In genomic region chr11:67561971-67562560, GRCh38 we compare ENCODE assay signal across 9 cellular contexts. TPM values are rescaled to one million over a fixed set of nuclear protein-coding genes. Genes with fewer than 3 reads are reported as not detected.
DNase-seq lines count a peak whose midpoint lies in the region; ATAC-seq lines count a peak whose summit lies in the region.
"Had no signal": no experiment of that assay in that cellular context is flagged by ENCODE, and none has a peak within 500 bp of the region (broad histone marks: within the 10 kb centered on the region; RNA-seq: fewer than 3 reads in every experiment).

No MANE protein-coding gene starts in this region.

- H2BK12ac ChIP-seq in neuronal stem cell (ENCODE audit: low read length): no peak overlapping the region

- H3K4me2 ChIP-seq in neuronal stem cell (ENCODE audit: insufficient read depth, low read length, poor library complexity, severe bottlenecking): no peak overlapping the region
- H3K4me2 ChIP-seq: neural progenitor cell had no signal

- no peak overlapping the region for H2AK5ac ChIP-seq in neuronal stem cell (ENCODE audit: low read depth, low read length)

- peak; percentile 40 for DNase-seq in H4 (ENCODE audit: low spot score)
- peak; percentile 96 to 97 for DNase-seq in NCI-H526 (lab: John Stamatoyannopoulos, UW)
- no peak for DNase-seq in neuronal stem cell (ENCODE audit: low spot score)
- no peak for DNase-seq in T-helper 1 cell
- no peak for DNase-seq in substantia nigra (lab: John Stamatoyannopoulos, UW)
- no peak for DNase-seq in SIG-M5 treated with dmso at 0.1 percent for 504 hours (lab: John Stamatoyannopoulos, UW; ENCODE audit: unreplicated experiment)
- DNase-seq: foreskin melanocyte had no signal

- H2BK5ac ChIP-seq in neuronal stem cell (ENCODE audit: low read length): no peak overlapping the region

- no peak overlapping the region for H3K9ac ChIP-seq in neuronal stem cell (ENCODE audit: low read depth, low read length, poor library complexity)

- peak overlapping the region; percentile 40 for H2AFZ ChIP-seq in neuronal stem cell (ENCODE audit: low read length)
- H2AFZ ChIP-seq: neural progenitor cell had no signal

- H3K18ac ChIP-seq in neuronal stem cell (ENCODE audit: low read length): no peak overlapping the region

- H4K91ac ChIP-seq in neuronal stem cell (ENCODE audit: low read depth, low read length, poor library complexity): no peak overlapping the region

- ATAC-seq in GM18858 (IDR thresholded peaks at IDR 0.05; ENCODE audit: unreplicated experiment): peak; percentile 51

- H3K27me3 ChIP-seq in neuronal stem cell (ENCODE audit: control insufficient read depth in 3 of 3, insufficient read depth in 3 of 3, low read depth in 1 of 3, low read length in 3 of 3): peaks cover 0 to 3% (median 0%) of the 10 kb centered on the region in 3 experiments
- H3K27me3 ChIP-seq: neural progenitor cell had no signal

- no peak overlapping the region for H3K4me3 ChIP-seq in neuronal stem cell (ENCODE audit: low read length in 2 of 2)
- H3K4me3 ChIP-seq: neural progenitor cell had no signal

- no peaks in the 10 kb centered on the region for H3K79me1 ChIP-seq in neuronal stem cell (ENCODE audit: low read depth, low read length)

- no peak overlapping the region for H3K27ac ChIP-seq in neuronal stem cell (replicated peaks; ENCODE audit: low read length)
- H3K27ac ChIP-seq in substantia nigra (ENCODE audit: low read depth, low read length, poor library complexity, severe bottlenecking): no peak overlapping the region
- H3K27ac ChIP-seq: neural progenitor cell had no signal

- H3K23ac ChIP-seq in neuronal stem cell (ENCODE audit: low read depth, low read length, poor library complexity): no peak overlapping the region

- no peak overlapping the region for H4K8ac ChIP-seq in neuronal stem cell (ENCODE audit: low read depth, low read length)

- H3K14ac ChIP-seq in neuronal stem cell (ENCODE audit: low read length): no peak overlapping the region

- no peak overlapping the region for H2BK15ac ChIP-seq in neuronal stem cell (ENCODE audit: low read length)

- H3K4me1 ChIP-seq in neuronal stem cell (ENCODE audit: control insufficient read depth in 2 of 2, insufficient read depth in 1 of 2, low read depth in 1 of 2, low read length in 2 of 2): no peaks in the 10 kb centered on the region

- WGBS in neuronal stem cell (ENCODE audit: extremely low coverage in 2 of 2, insufficient read length in 2 of 2, insufficient replicate concordance in 1 of 2), 2 donors: no CpG with 5 or more reads among the region's 7 CpGs

- no peak overlapping the region for H2BK120ac ChIP-seq in neuronal stem cell (ENCODE audit: low read depth, low read length)

- H3K36me3 ChIP-seq in neuronal stem cell (replicated peaks in 1 of 2; ENCODE audit: control insufficient read depth in 2 of 2, insufficient read depth in 2 of 2, low read length in 2 of 2): no peaks in the 10 kb centered on the region
- H3K36me3 ChIP-seq: neural progenitor cell had no signal

- no peak overlapping the region for H3K4ac ChIP-seq in neuronal stem cell (ENCODE audit: low read length)

- H3K9me3 ChIP-seq in neuronal stem cell (replicated peaks in 1 of 2; ENCODE audit: control insufficient read depth in 2 of 2, insufficient read depth in 1 of 2, low read depth in 1 of 2, low read length in 2 of 2): no peaks in the 10 kb centered on the region

RNA-seq across cellular contexts. Expression of gene GSTP1, which starts 21.5 kb away (rescaled TPM):
- total RNA-seq in H4 (2014; rRNA removed; shearing (Covaris generic)): 2,091 and 2,096 TPM in 2 replicates
- polyA plus RNA-seq in neuronal stem cell (2013, experiment 1 of 2): 927 TPM
- 915 TPM for polyA plus RNA-seq in neuronal stem cell (2013, experiment 2 of 2)

RNA-seq across cellular contexts. Expression of gene CABP2, which starts 38.8 kb away (rescaled TPM):
- not detected in 2 replicates for total RNA-seq in H4 (2014; rRNA removed; shearing (Covaris generic))
- not detected for polyA plus RNA-seq in neuronal stem cell (2013, experiment 1 of 2)
- polyA plus RNA-seq in neuronal stem cell (2013, experiment 2 of 2): not detected

RNA-seq across cellular contexts. Expression of gene NDUFV1, which starts 44.7 kb away (rescaled TPM):
- total RNA-seq in H4 (2014; rRNA removed; shearing (Covaris generic)): 128 and 143 TPM in 2 replicates
- polyA plus RNA-seq in neuronal stem cell (2013, experiment 1 of 2): 71.8 TPM
- polyA plus RNA-seq in neuronal stem cell (2013, experiment 2 of 2): 67.2 TPM

RNA-seq across cellular contexts. Expression of gene CDK2AP2, which starts 54.1 kb away (rescaled TPM):
- 28.3 and 32.3 TPM in 2 replicates for total RNA-seq in H4 (2014; rRNA removed; shearing (Covaris generic))
- polyA plus RNA-seq in neuronal stem cell (2013, experiment 1 of 2): 32.9 TPM
- 30.1 TPM for polyA plus RNA-seq in neuronal stem cell (2013, experiment 2 of 2)

RNA-seq across cellular contexts. Expression of gene PITPNM1, which starts 56.9 kb away (rescaled TPM):
- 13.7 and 16.6 TPM in 2 replicates for total RNA-seq in H4 (2014; rRNA removed; shearing (Covaris generic))
- polyA plus RNA-seq in neuronal stem cell (2013, experiment 1 of 2): 54.3 TPM
- polyA plus RNA-seq in neuronal stem cell (2013, experiment 2 of 2): 53.2 TPM

Comparison
In these comparisons a context has a peak if more than half of its experiments do, and no peak if none do; other contexts are left out.
1. DNase-seq: peak in H4 (single experiment) and NCI-H526 (2 of 2); none in neuronal stem cell (single experiment), T-helper 1 cell (0 of 5), substantia nigra (0 of 49) and SIG-M5 treated with dmso at 0.1 percent for 504 hours (single experiment).